ENCODE assay signal across 25 cellular contexts in genomic region chr19:27393591-27393990, GRCh38.
"Had no signal": no experiment of that assay in that cellular context is flagged by ENCODE, and none has a peak within 500 bp of the region (broad histone marks: within the 10 kb centered on the region; RNA-seq: fewer than 3 reads in every experiment).

No MANE protein-coding gene starts in this region.

- FAIRE-seq: urothelium cell line had no signal

- H3K4me1 ChIP-seq: neural progenitor cell, parathyroid adenoma, psoas muscle, stomach, thyroid gland, tibial nerve, upper lobe of left lung, vagina had no signal

- H3K4me2 ChIP-seq: neural progenitor cell, smooth muscle cell had no signal

- H2AFZ ChIP-seq: neural progenitor cell, parathyroid adenoma had no signal

- DNase-seq: natural killer cell; occipital lobe; ovary; posterior cingulate gyrus; psoas muscle; right cardiac atrium; stimulated activated CD4-positive, alpha-beta T cell treated with anti-CD3 and anti-CD28 coated beads, Interleukin-15, amount 100 ng/mL, for 24 hours; stimulated activated CD4-positive, alpha-beta T cell treated with anti-CD3 and anti-CD28 coated beads, Interleukin-2, amount 100 ng/mL, for 24 hours; stimulated activated CD4-positive, alpha-beta T cell treated with anti-CD3 and anti-CD28 coated beads, Interleukin-2, amount 100 ng/mL, for 48 hours; stimulated activated CD4-positive, alpha-beta T cell treated with anti-CD3 and anti-CD28 coated beads, Interleukin-4, amount 100 ng/mL, for 24 hours; stimulated activated naive B cell treated with anti-CD40 and anti-IgM and Interleukin-4, amounts not matched to agents 10 μg/mL and 1 μg/mL and 100 μg/mL, for 72 hours; stimulated activated naive CD4-positive, alpha-beta T cell treated with Interleukin-2 at 50 U/mL for 16 hours; stomach; thyroid gland; trophoblast cell; upper lobe of left lung had no signal

- H3K36me3 ChIP-seq: ovary, stomach, thoracic aorta, thyroid gland, tibial nerve, upper lobe of left lung, vagina had no signal

- H3K9me3 ChIP-seq: ovary, thoracic aorta, thyroid gland, vagina had no signal

- H3K9ac ChIP-seq: neural progenitor cell, parathyroid adenoma had no signal

- ATAC-seq: psoas muscle; right cardiac atrium; stimulated activated effector memory CD8-positive, alpha-beta T cell treated with anti-CD3 and anti-CD28 coated beads, Interleukin-12 subunit alpha, Interleukin-12 subunit beta, amount 100 ng/mL, for 72 hours; stimulated activated naive B cell treated with anti-CD40 and anti-IgM and Interleukin-4, amounts not matched to agents 10 μg/mL and 1 μg/mL and 100 μg/mL, for 72 hours had no signal

- H3K27me3 ChIP-seq: neural progenitor cell, ovary, stomach, thyroid gland, tibial nerve, upper lobe of left lung, vagina had no signal

- H3K4me3 ChIP-seq: neural progenitor cell, ovary, psoas muscle, skin epidermis, smooth muscle cell, stomach, thoracic aorta, thyroid gland, tibial nerve, upper lobe of left lung, vagina had no signal

- H3K27ac ChIP-seq: neural progenitor cell, ovary, parathyroid adenoma, psoas muscle, skin epidermis, stomach, thoracic aorta, thyroid gland, tibial nerve, upper lobe of left lung, vagina had no signal

- H3K79me2 ChIP-seq: parathyroid adenoma had no signal
